Comparison of ENCODE assay signal across 30 cellular contexts in the genomic region with DNA sequence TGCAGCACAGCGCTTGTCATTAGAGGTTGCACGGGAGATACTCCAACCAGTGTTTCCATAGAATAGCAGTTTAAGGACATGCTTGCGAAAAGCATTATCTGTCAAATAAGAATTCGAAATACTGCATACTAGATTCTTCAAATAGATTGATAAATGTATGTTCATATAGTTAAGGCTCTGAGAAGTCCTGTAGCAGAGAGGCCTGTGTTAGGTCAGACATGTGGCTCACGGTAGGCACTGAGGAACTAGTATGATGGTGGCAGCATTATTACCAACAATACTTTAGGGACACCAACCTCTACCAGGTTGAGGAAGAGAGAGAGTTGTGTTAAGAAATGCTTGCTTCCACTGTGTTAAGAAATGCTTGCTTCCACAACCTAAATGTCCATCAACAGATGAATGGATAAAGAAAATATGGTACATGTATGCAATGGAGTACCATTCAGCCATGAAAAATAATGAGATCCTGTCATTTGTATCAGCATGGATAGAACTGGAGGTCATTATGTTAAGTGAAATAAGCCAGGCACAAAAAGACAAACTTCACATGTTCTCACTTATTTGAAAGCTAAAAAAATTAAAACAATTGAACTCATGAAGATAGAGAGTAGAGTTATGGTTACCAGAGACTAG. TPM values are rescaled to one million over a fixed set of nuclear protein-coding genes. Genes with fewer than 3 reads are reported as not detected.
DNase-seq lines count a peak whose midpoint lies in the region; ATAC-seq, FAIRE-seq and TF ChIP-seq lines count a peak whose summit lies in the region.
"Had no signal": no experiment of that assay in that cellular context is flagged by ENCODE, and none has a peak within 500 bp of the region (broad histone marks: within the 10 kb centered on the region; RNA-seq: fewer than 3 reads in every experiment).

No MANE protein-coding gene starts in this region.

- no peak overlapping the region for H2AFZ ChIP-seq in K562 (ENCODE audit: low read depth, low read length)

- peaks cover 20 to 28% of the 10 kb centered on the region in 2 donors for H3K4me1 Mint-ChIP-seq in stimulated activated naive B cell treated with anti-CD40 and anti-IgM and Interleukin-4, amounts not matched to agents 10 μg/mL and 1 μg/mL and 100 μg/mL, for 72 hours
- H3K4me1 Mint-ChIP-seq: CD14-positive monocyte had no signal

- no peak for FAIRE-seq in K562 (lab: Jason Lieb, UNC)
- FAIRE-seq: A204.1, GM12878, GM12892, GM18507, GM19239 had no signal

- H3K27ac Mint-ChIP-seq in stimulated activated naive B cell treated with anti-CD40 and anti-IgM and Interleukin-4, amounts not matched to agents 10 μg/mL and 1 μg/mL and 100 μg/mL, for 72 hours, result peak overlapping the region; percentile 38
- H3K27ac Mint-ChIP-seq: CD14-positive monocyte; CD4-positive, alpha-beta memory T cell; CD4-positive, CD25-positive, alpha-beta regulatory T cell; CD8-positive, alpha-beta memory T cell had no signal

- peaks cover 0 to 3% of the 10 kb centered on the region in 2 donors for H3K9me3 Mint-ChIP-seq in stimulated activated naive B cell treated with anti-CD40 and anti-IgM and Interleukin-4, amounts not matched to agents 10 μg/mL and 1 μg/mL and 100 μg/mL, for 72 hours
- H3K9me3 Mint-ChIP-seq: CD4-positive, alpha-beta memory T cell; CD4-positive, CD25-positive, alpha-beta regulatory T cell; CD8-positive, alpha-beta memory T cell had no signal

- in situ Hi-C loops in K562 (cut with MboI), result no loop called here

- no peaks in the 10 kb centered on the region for H3K79me2 ChIP-seq in K562 (ENCODE audit: control insufficient read depth, insufficient read depth, low read length)

- BruUV-seq in K562 (replicated peaks; lab: Mats Ljungman, UMichigan), result no TSS peak

- TF ChIP-seq CTCF in HEK293 (tag by site-specific recombination; IDR thresholded peaks at IDR 0.05), result no peak
- no peak for TF ChIP-seq CTCF in K562 (IDR thresholded peaks at IDR 0.05 in 2 of 3, conservative IDR thresholded peaks at IDR 0.05 in 1 of 3; ENCODE audit: insufficient read depth in 2 of 3, low read depth in 1 of 3, low read length in 3 of 3)
- TF ChIP-seq CTCF in Peyer's patch (IDR thresholded peaks at IDR 0.05), result no peak

- no peak for ATAC-seq in K562
- no peak for ATAC-seq in stimulated activated naive B cell treated with anti-CD40 and anti-IgM and Interleukin-4, amounts not matched to agents 10 μg/mL and 1 μg/mL and 100 μg/mL, for 72 hours (replicated peaks)
- ATAC-seq: GM12878 had no signal

- TF ChIP-seq EP300 in K562 (IDR thresholded peaks at IDR 0.05; ENCODE audit: low read length), result no peak

- H3K4me1 ChIP-seq in HEK293 (ENCODE audit: control insufficient read depth, insufficient read depth, low read length) (no peaks in the 10 kb centered on the region), K562 (replicated peaks in 1 of 2; ENCODE audit: control insufficient read depth in 2 of 2, insufficient read depth in 2 of 2, low read length in 2 of 2) (no peaks in the 10 kb centered on the region), Peyer's patch (no peaks in the 10 kb centered on the region)
- H3K4me1 ChIP-seq: BE2C, BLaER1 had no signal

- no peaks in the 10 kb centered on the region; the same call in 1 of the 2 replicates for H4K20me1 ChIP-seq in K562 (replicated peaks; ENCODE audit: control insufficient read depth, insufficient read depth, low read length)

- DNase-seq in K562 (ENCODE audit: extremely low read depth in 1 of 4, low spot score in 3 of 4), result no peak
- DNase-seq in stimulated activated naive B cell treated with anti-CD40 and anti-IgM and Interleukin-4, amounts not matched to agents 10 μg/mL and 1 μg/mL and 100 μg/mL, for 72 hours, result no peak
- no peak for DNase-seq in activated CD4-positive, alpha-beta T cell treated with anti-CD3 and anti-CD28 coated beads for 1 hour
- no peak for DNase-seq in Peyer's patch
- DNase-seq: 8988T; ACHN; BE2C; C1 segment of cervical spinal cord; CD4-positive, alpha-beta memory T cell; CD4-positive, CD25-positive, alpha-beta regulatory T cell; CD8-positive, alpha-beta memory T cell; COR-L47; DMS 273 treated with DMSO at 0.1 percent for 48 hours; DMS153; DMS53; DMS79; DND-41; EL; GDM1 had no signal

- no peaks in the 10 kb centered on the region for H3K27me3 ChIP-seq in K562 (ENCODE audit: control insufficient read depth in 2 of 2, insufficient read depth in 2 of 2, low read length in 2 of 2)
- no peaks in the 10 kb centered on the region for H3K27me3 ChIP-seq in Peyer's patch
- H3K27me3 ChIP-seq: BE2C, BLaER1 had no signal

- no peak overlapping the region for H3K9ac ChIP-seq in K562 (ENCODE audit: insufficient read depth in 1 of 2, low read depth in 2 of 2, low read length in 2 of 2)
- H3K9ac ChIP-seq: BLaER1 had no signal

- intact Hi-C loops in K562 (cut with micrococcal nuclease), result no loop called here

- H3K4me2 ChIP-seq in K562 (ENCODE audit: insufficient read depth, low read length), result no peak overlapping the region
- H3K4me2 ChIP-seq: BLaER1 had no signal

- H3K36me3 ChIP-seq in HEK293 (ENCODE audit: control insufficient read depth in 2 of 2, insufficient read depth in 1 of 2, low read length in 2 of 2) (peaks cover 15 to 74% of the 10 kb centered on the region in 2 experiments; a peak in 2 of 3 replicates), K562 (ENCODE audit: control insufficient read depth, insufficient read depth, low read length) (peaks cover 82% of the 10 kb centered on the region), Peyer's patch (peaks cover 0 to 97% (median 0%) of the 10 kb centered on the region in 3 donors)
- H3K36me3 ChIP-seq: BE2C had no signal

- H3K4me3 ChIP-seq in HEK293 (ENCODE audit: low read depth, low read length) (no peak overlapping the region), K562 (no peak overlapping the region), Peyer's patch (no peak overlapping the region)
- H3K4me3 ChIP-seq: BLaER1, GM12878 had no signal

- peaks cover 64 to 77% of the 10 kb centered on the region in 2 donors for H3K36me3 Mint-ChIP-seq in stimulated activated naive B cell treated with anti-CD40 and anti-IgM and Interleukin-4, amounts not matched to agents 10 μg/mL and 1 μg/mL and 100 μg/mL, for 72 hours

- H3K27ac ChIP-seq in HEK293 (ENCODE audit: extremely low read depth, low read depth, low read length) (no peak overlapping the region), K562 (ENCODE audit: extremely low read depth, low read depth, low read length) (no peak overlapping the region), Peyer's patch (no peak overlapping the region)
- H3K27ac ChIP-seq: BLaER1 had no signal

- H3K9me3 ChIP-seq in HEK293 (ENCODE audit: control insufficient read depth, insufficient read depth, low read depth, low read length) (no peaks in the 10 kb centered on the region), K562 (replicated peaks; ENCODE audit: control insufficient read depth, insufficient read depth, low read depth, low read length) (no peaks in the 10 kb centered on the region), Peyer's patch (no peaks in the 10 kb centered on the region)
- H3K9me3 ChIP-seq: BE2C, BLaER1 had no signal

- TF ChIP-seq POLR2A in K562 (conservative IDR thresholded peaks at IDR 0.05), result no peak
- TF ChIP-seq POLR2A in Peyer's patch (IDR thresholded peaks at IDR 0.05), result no peak

- 93% methylated on average over 5 of the region's 5 CpGs for WGBS in K562 (ENCODE audit: insufficient coverage, low coverage, missing lambda C conversion rate)

- POLR2A ChIA-PET in HEK293 (lab: Yijun Ruan, JAX) (no interaction called here), K562 (lab: Yijun Ruan, JAX) (interaction anchor here (0.7 kb wide), 1 partner anchor 954 kb away, joined by 3 read pairs; no protein-coding TSS in a partner anchor)

- no peak for TF ChIP-seq RAD21 in K562 (CRISPR knock-in tag; conservative IDR thresholded peaks at IDR 0.05 in 1 of 2, IDR thresholded peaks at IDR 0.05 in 1 of 2)

- no peaks in the 10 kb centered on the region for H3K27me3 Mint-ChIP-seq in stimulated activated naive B cell treated with anti-CD40 and anti-IgM and Interleukin-4, amounts not matched to agents 10 μg/mL and 1 μg/mL and 100 μg/mL, for 72 hours
- H3K27me3 Mint-ChIP-seq: CD4-positive, alpha-beta memory T cell; CD4-positive, CD25-positive, alpha-beta regulatory T cell had no signal

- peaks cover 8% of the 10 kb centered on the region for H3K9me1 ChIP-seq in K562 (ENCODE audit: control insufficient read depth, insufficient read depth, low read length)

- H3K4me3 Mint-ChIP-seq in stimulated activated naive B cell treated with anti-CD40 and anti-IgM and Interleukin-4, amounts not matched to agents 10 μg/mL and 1 μg/mL and 100 μg/mL, for 72 hours, result no peak overlapping the region
- H3K4me3 Mint-ChIP-seq: CD14-positive monocyte; CD4-positive, CD25-positive, alpha-beta regulatory T cell; CD8-positive, alpha-beta memory T cell had no signal

- CTCF ChIA-PET in HEK293 (lab: Yijun Ruan, JAX) (interaction anchor here (0.6 kb wide), 1 partner anchor 50 kb away, joined by 3 read pairs; no protein-coding TSS in a partner anchor), K562 (lab: Yijun Ruan, JAX; ENCODE audit: low intra/inter-chr PET ratio) (no interaction called here)

RNA-seq across cellular contexts. Expression of gene MTMR14, which starts 14.9 kb away (rescaled TPM):
- 172 and 205 TPM in 2 replicates for total RNA-seq in K562 (2011; cell fraction: chromatin; rRNA removed; ENCODE audit: low replicate concordance)
- total RNA-seq in K562 (2011; cell fraction: nucleolus; rRNA removed), result 108 and 109 TPM in 2 replicates
- 116 and 119 TPM in 2 replicates for total RNA-seq in K562 (2011; cell fraction: nucleoplasm; rRNA removed)
- total RNA-seq in K562 (2014; rRNA removed) (32.4 and 35.3 TPM in 2 replicates), K562 (2014; rRNA removed; fragmentation: Illumina TruSeq; extraction: Trizol) (28.5 and 30.4 TPM in 2 replicates), K562 (2015; rRNA removed; fragmentation: Illumina TruSeq; extraction: Trizol) (32.0 and 33.3 TPM in 2 replicates), K562 (2021) (40.6 and 44.9 TPM in 2 replicates), Peyer's patch (10 to 100 TPM; 37.1 to 41.7 (median 38.3) TPM)
- polyA plus RNA-seq in K562 (2011; rRNA removed) (47.8 and 50.6 TPM in 2 replicates), K562 (2014; fragmentation: Illumina TruSeq; extraction: Trizol) (40.3 and 44.4 TPM in 2 replicates), K562 (2014; fragmentation: Nextera tagmentation; extraction: Ambion mirVana) (1 to 10 TPM; 8.2 to 9.9 TPM), K562 (2014; rRNA removed) (37.6 and 37.8 TPM in 2 replicates)
- polyA plus RNA-seq in K562 (2011; cell fraction: cytosol; rRNA removed), result 48.0 and 51.9 TPM in 2 replicates
- polyA plus RNA-seq in K562 (2011; cell fraction: nucleus; rRNA removed), result 85.4 and 122 TPM in 2 replicates
- 45.5 and 57.8 TPM in 2 replicates for polyA plus RNA-seq in K562 (2012)
- polyA minus RNA-seq in K562 (2011; rRNA and poly(A)+ RNA removed), result 51.9 and 65.7 TPM in 2 replicates
- 27.6 and 28.7 TPM in 2 replicates for polyA minus RNA-seq in K562 (2011; cell fraction: cytosol; rRNA and poly(A)+ RNA removed)
- 28.7 and 48.8 TPM in 2 replicates for polyA minus RNA-seq in K562 (2011; cell fraction: nucleus; rRNA and poly(A)+ RNA removed)

RNA-seq across cellular contexts. Expression of gene CPNE9, which starts 39.4 kb away (rescaled TPM):
- not detected in 2 replicates for total RNA-seq in K562 (2011; cell fraction: chromatin; rRNA removed; ENCODE audit: low replicate concordance)
- not detected in 2 replicates for total RNA-seq in K562 (2011; cell fraction: nucleolus; rRNA removed)
- 0.46 TPM in 1 of 2 replicates, not detected in the other for total RNA-seq in K562 (2011; cell fraction: nucleoplasm; rRNA removed)
- total RNA-seq in K562 (2014; rRNA removed) (0.49 TPM in 1 of 2 replicates, not detected in the other), K562 (2014; rRNA removed; fragmentation: Illumina TruSeq; extraction: Trizol) (0.22 TPM in 1 of 2 replicates, not detected in the other), K562 (2015; rRNA removed; fragmentation: Illumina TruSeq; extraction: Trizol) (0.33 TPM in 1 of 2 replicates, not detected in the other), K562 (2021) (not detected in 2 replicates), Peyer's patch (not detected)
- polyA plus RNA-seq in K562 (2011; rRNA removed) (0.19 and 0.33 TPM in 2 replicates), K562 (2014; fragmentation: Illumina TruSeq; extraction: Trizol) (0.51 TPM in 1 of 2 replicates, not detected in the other), K562 (2014; fragmentation: Nextera tagmentation; extraction: Ambion mirVana) (under 1 TPM; 0.25 to 0.56 TPM), K562 (2014; rRNA removed) (0.24 and 0.34 TPM in 2 replicates)
- 0.03 and 0.34 TPM in 2 replicates for polyA plus RNA-seq in K562 (2011; cell fraction: cytosol; rRNA removed)
- polyA plus RNA-seq in K562 (2011; cell fraction: nucleus; rRNA removed), result 0.33 and 0.48 TPM in 2 replicates
- polyA plus RNA-seq in K562 (2012), result 0.36 and 0.91 TPM in 2 replicates
- polyA minus RNA-seq in K562 (2011; rRNA and poly(A)+ RNA removed), result not detected in 2 replicates
- not detected in 2 replicates for polyA minus RNA-seq in K562 (2011; cell fraction: cytosol; rRNA and poly(A)+ RNA removed)
- polyA minus RNA-seq in K562 (2011; cell fraction: nucleus; rRNA and poly(A)+ RNA removed), result not detected in 2 replicates
- total RNA-seq: A673; CD4-positive, CD25-positive, alpha-beta regulatory T cell; Daoy; GM12878 had no signal
- polyA plus RNA-seq: AG04450; CD4-positive, alpha-beta memory T cell; CD4-positive, CD25-positive, alpha-beta regulatory T cell; CD8-positive, alpha-beta memory T cell had no signal

Comparison
In these comparisons a context has a peak if more than half of its experiments do, and no peak if none do; other contexts are left out.
1. Of the 44 proteins assayed by ChIP-seq in both K562 and HEK293: peak only in K562: none; only in HEK293: none; in both: ZNF146 and ZNF239; in neither: 42.